Comparison of ENCODE assay signal across 1 cellular context in genomic region chr2:232691117-232691516, GRCh38. TPM values are rescaled to one million over a fixed set of nuclear protein-coding genes. Genes with fewer than 3 reads are reported as not detected.
"Had no signal": no experiment of that assay in that cellular context is flagged by ENCODE, and none has a peak within 500 bp of the region (broad histone marks: within the 10 kb centered on the region; RNA-seq: fewer than 3 reads in every experiment).

No MANE protein-coding gene starts in this region.

RNA-seq across cellular contexts. Expression of gene EFHD1, which starts 57.7 kb away (rescaled TPM):
- total RNA-seq: MCF 10A had no signal
